Comparison of ENCODE assay signal across 9 cellular contexts in genomic region chr18:3526421-3527354, GRCh38.
DNase-seq lines count a peak whose midpoint lies in the region; ATAC-seq and TF ChIP-seq lines count a peak whose summit lies in the region.
"Had no signal": no experiment of that assay in that cellular context is flagged by ENCODE, and none has a peak within 500 bp of the region (broad histone marks: within the 10 kb centered on the region; RNA-seq: fewer than 3 reads in every experiment).

No MANE protein-coding gene starts in this region.

- H3K9me3 Mint-ChIP-seq in CD14-positive monocyte: peaks cover 3 to 18% (median 9%) of the 10 kb centered on the region in 7 donors

- H3K4me3 Mint-ChIP-seq in CD14-positive monocyte: peak overlapping the region; percentile 12 to 54
- H3K4me3 Mint-ChIP-seq: dendritic cell treated with granulocyte-macrophage colony-stimulating factor and Interleukin-4, amounts not matched to agents 40 ng/mL and 50 ng/mL, for 4 days had no signal

- DNase-seq in CD14-positive monocyte (ENCODE audit: low spot score): no peak
- peak; percentile 87 for DNase-seq in OCI-M1 (lab: John Stamatoyannopoulos, UW)
- no peak for DNase-seq in foreskin keratinocyte
- peak; percentile 23 for DNase-seq in smooth muscle cell of the brain vasculature (ENCODE audit: low read depth, low spot score)
- DNase-seq in GM19238 (ENCODE audit: insufficient read length, low spot score): no peak
- no peak for DNase-seq in T-helper 9 cell

- peaks cover 16% of the 10 kb centered on the region for H3K4me1 Mint-ChIP-seq in CD14-positive monocyte

- H3K27ac Mint-ChIP-seq in CD14-positive monocyte: no peak overlapping the region
- H3K27ac Mint-ChIP-seq: dendritic cell treated with granulocyte-macrophage colony-stimulating factor and Interleukin-4, amounts not matched to agents 40 ng/mL and 50 ng/mL, for 4 days had no signal

- H3K4me1 ChIP-seq in foreskin keratinocyte: no peaks in the 10 kb centered on the region

- H3K36me3 Mint-ChIP-seq in CD14-positive monocyte: no peaks in the 10 kb centered on the region

- intact Hi-C loops in CD14-positive monocyte (cut with micrococcal nuclease): no loop called here

- H3K27me3 Mint-ChIP-seq in CD14-positive monocyte (ENCODE audit: low read depth in 3 of 3): peaks cover 1 to 3% (median 3%) of the 10 kb centered on the region in 3 donors

- TF ChIP-seq CTCF in CD14-positive monocyte (IDR thresholded peaks at IDR 0.05) (no peak), foreskin keratinocyte (conservative IDR thresholded peaks at IDR 0.05) (no peak)

- peak; percentile 65 for ATAC-seq in GM19023 (IDR thresholded peaks at IDR 0.05; ENCODE audit: unreplicated experiment)
- ATAC-seq in HG03521 (IDR thresholded peaks at IDR 0.05; ENCODE audit: unreplicated experiment): peak; percentile 71
- peak; percentile 50 for ATAC-seq in foreskin keratinocyte

- H3K27me3 ChIP-seq in foreskin keratinocyte: no peaks in the 10 kb centered on the region

- H3K27ac ChIP-seq in foreskin keratinocyte: peak overlapping the region; percentile 44

Comparison
In these comparisons a context has a peak if more than half of its experiments do, and no peak if none do; other contexts are left out.
1. DNase-seq: peak in OCI-M1 (single experiment) and smooth muscle cell of the brain vasculature (single experiment); none in CD14-positive monocyte (single experiment), foreskin keratinocyte (0 of 2), GM19238 (single experiment) and T-helper 9 cell (single experiment).
2. Peak in every context shown above with its lines, with median percentiles within 50 percentile points of each other: ATAC-seq.